Comparison of ENCODE assay signal across 10 cellular contexts in genomic region chr6:158771399-158772158, GRCh38. TPM values are rescaled to one million over a fixed set of nuclear protein-coding genes. Genes with fewer than 3 reads are reported as not detected.
A peak's percentile ranks its signal among the peaks of the same experiment; 100 is the strongest.
DNase-seq lines count a peak whose midpoint lies in the region; ATAC-seq and TF ChIP-seq lines count a peak whose summit lies in the region.
"Had no signal": no experiment of that assay in that cellular context is flagged by ENCODE, and none has a peak within 500 bp of the region (broad histone marks: within the 10 kb centered on the region; RNA-seq: fewer than 3 reads in every experiment).

No MANE protein-coding gene starts in this region.

- peaks cover 43% of the 10 kb centered on the region for H3K4me1 Mint-ChIP-seq in activated naive CD4-positive, alpha-beta T cell treated with anti-CD3 and anti-CD28 coated beads, Interleukin-2, amount 10 ng/mL, durations not matched to agents 7 days and 5 days
- peaks cover 48% of the 10 kb centered on the region for H3K4me1 Mint-ChIP-seq in activated CD8-positive, alpha-beta T cell treated with anti-CD3 and anti-CD28 coated beads for 36 hours (ENCODE audit: low read depth)
- peaks cover 58% of the 10 kb centered on the region for H3K4me1 Mint-ChIP-seq in stimulated activated naive CD8-positive, alpha-beta T cell treated with anti-CD3 and anti-CD28 coated beads, Interleukin-15, amount 100 ng/mL, for 72 hours

- no peak for DNase-seq in activated naive CD4-positive, alpha-beta T cell treated with anti-CD3 and anti-CD28 coated beads, Interleukin-2, amount 10 ng/mL, durations not matched to agents 7 days and 5 days
- DNase-seq in activated naive CD4-positive, alpha-beta T cell treated with anti-CD3 and anti-CD28 coated beads, Interleukin-2, amount 50 U/mL, for 16 hours = no peak
- no peak for DNase-seq in activated CD8-positive, alpha-beta T cell treated with anti-CD3 and anti-CD28 coated beads for 36 hours
- DNase-seq in right cardiac atrium (no peak), SK-N-DZ (ENCODE audit: low spot score) (no peak), NCI-H69 (lab: John Stamatoyannopoulos, UW) (no peak)
- DNase-seq in stimulated activated naive CD8-positive, alpha-beta T cell treated with anti-CD3 and anti-CD28 coated beads, Interleukin-15, amount 100 ng/mL, for 72 hours = no peak
- DNase-seq: AML-193, SHP77 had no signal

- peak overlapping the region; percentile 47 for H3K27ac ChIP-seq in right cardiac atrium (ENCODE audit: low read length)

- no peak overlapping the region for H3K4me3 ChIP-seq in right cardiac atrium (ENCODE audit: low read length)

- 89% methylated on average over 16 of the region's 16 CpGs for WGBS in right cardiac atrium

- H3K27me3 ChIP-seq in right cardiac atrium (ENCODE audit: control insufficient read depth, insufficient read depth) = no peaks in the 10 kb centered on the region

- no peak overlapping the region for H3K4me3 Mint-ChIP-seq in activated naive CD4-positive, alpha-beta T cell treated with anti-CD3 and anti-CD28 coated beads, Interleukin-2, amount 10 ng/mL, durations not matched to agents 7 days and 5 days
- H3K4me3 Mint-ChIP-seq in activated CD8-positive, alpha-beta T cell treated with anti-CD3 and anti-CD28 coated beads for 36 hours = no peak overlapping the region
- H3K4me3 Mint-ChIP-seq in stimulated activated naive CD8-positive, alpha-beta T cell treated with anti-CD3 and anti-CD28 coated beads, Interleukin-15, amount 100 ng/mL, for 72 hours = peak overlapping the region in 1 of 2 donors; percentile 40

- H3K4me1 ChIP-seq in right cardiac atrium (ENCODE audit: control insufficient read depth, insufficient read depth, low read length) = peaks cover 6% of the 10 kb centered on the region

- no peaks in the 10 kb centered on the region for H3K9me3 Mint-ChIP-seq in activated naive CD4-positive, alpha-beta T cell treated with anti-CD3 and anti-CD28 coated beads, Interleukin-2, amount 10 ng/mL, durations not matched to agents 7 days and 5 days
- no peaks in the 10 kb centered on the region for H3K9me3 Mint-ChIP-seq in activated CD8-positive, alpha-beta T cell treated with anti-CD3 and anti-CD28 coated beads for 36 hours
- H3K9me3 Mint-ChIP-seq in stimulated activated naive CD8-positive, alpha-beta T cell treated with anti-CD3 and anti-CD28 coated beads, Interleukin-15, amount 100 ng/mL, for 72 hours = no peaks in the 10 kb centered on the region

- CTCF ChIA-PET in activated naive CD4-positive, alpha-beta T cell treated with anti-CD3 and anti-CD28 coated beads, Interleukin-2, amount 10 ng/mL, durations not matched to agents 7 days and 5 days (lab: Charles Lee) = interaction anchor here (0.6 to 1.8 kb wide), 6 partner anchors 11 to 200 kb away, joined by 3 to 5 read pairs (median 4); no protein-coding TSS in a partner anchor
- CTCF ChIA-PET in activated CD8-positive, alpha-beta T cell treated with anti-CD3 and anti-CD28 coated beads for 36 hours (lab: Charles Lee) = interaction anchor here (0.7 to 2.2 kb wide), 6 partner anchors 8 to 363 kb away, joined by 3 to 7 read pairs (median 4); no protein-coding TSS in a partner anchor

- H3K27ac Mint-ChIP-seq in activated naive CD4-positive, alpha-beta T cell treated with anti-CD3 and anti-CD28 coated beads, Interleukin-2, amount 10 ng/mL, durations not matched to agents 7 days and 5 days = peak overlapping the region; percentile 81
- peak overlapping the region; percentile 81 for H3K27ac Mint-ChIP-seq in activated CD8-positive, alpha-beta T cell treated with anti-CD3 and anti-CD28 coated beads for 36 hours
- peak overlapping the region; percentile 60 to 81 for H3K27ac Mint-ChIP-seq in stimulated activated naive CD8-positive, alpha-beta T cell treated with anti-CD3 and anti-CD28 coated beads, Interleukin-15, amount 100 ng/mL, for 72 hours

- ATAC-seq in activated CD8-positive, alpha-beta T cell treated with anti-CD3 and anti-CD28 coated beads for 36 hours = peak; percentile 6
- no peak for ATAC-seq in right cardiac atrium
- no peak for ATAC-seq in stimulated activated naive CD8-positive, alpha-beta T cell treated with anti-CD3 and anti-CD28 coated beads, Interleukin-15, amount 100 ng/mL, for 72 hours
- no peak for ATAC-seq in HG03095 (IDR thresholded peaks at IDR 0.05; ENCODE audit: unreplicated experiment)

- intact Hi-C loops in activated CD8-positive, alpha-beta T cell treated with anti-CD3 and anti-CD28 coated beads for 36 hours (cut with micrococcal nuclease) = no loop called here
- intact Hi-C loops in right cardiac atrium (cut with DNase I) = no loop called here

- no peaks in the 10 kb centered on the region for H3K9me3 ChIP-seq in right cardiac atrium (ENCODE audit: control insufficient read depth, low read length)

- TF ChIP-seq CTCF in activated CD8-positive, alpha-beta T cell treated with anti-CD3 and anti-CD28 coated beads for 36 hours (IDR thresholded peaks at IDR 0.05) = no peak

- POLR2A ChIA-PET in activated CD8-positive, alpha-beta T cell treated with anti-CD3 and anti-CD28 coated beads for 36 hours (lab: Charles Lee) = interaction anchor here (1.1 to 3.6 kb wide), 4 partner anchors 9 to 35 kb away, joined by 3 to 10 read pairs (median 4); no protein-coding TSS in a partner anchor

- H3K27me3 Mint-ChIP-seq in activated naive CD4-positive, alpha-beta T cell treated with anti-CD3 and anti-CD28 coated beads, Interleukin-2, amount 10 ng/mL, durations not matched to agents 7 days and 5 days = no peaks in the 10 kb centered on the region
- H3K27me3 Mint-ChIP-seq in activated CD8-positive, alpha-beta T cell treated with anti-CD3 and anti-CD28 coated beads for 36 hours = no peaks in the 10 kb centered on the region
- no peaks in the 10 kb centered on the region for H3K27me3 Mint-ChIP-seq in stimulated activated naive CD8-positive, alpha-beta T cell treated with anti-CD3 and anti-CD28 coated beads, Interleukin-15, amount 100 ng/mL, for 72 hours

- peaks cover 81% of the 10 kb centered on the region for H3K36me3 Mint-ChIP-seq in activated naive CD4-positive, alpha-beta T cell treated with anti-CD3 and anti-CD28 coated beads, Interleukin-2, amount 10 ng/mL, durations not matched to agents 7 days and 5 days
- peaks cover 82% of the 10 kb centered on the region for H3K36me3 Mint-ChIP-seq in activated CD8-positive, alpha-beta T cell treated with anti-CD3 and anti-CD28 coated beads for 36 hours (ENCODE audit: low read depth)

RNA-seq across cellular contexts. Expression of gene EZR, which starts 47.6 kb away (rescaled TPM):
- 100 to 1,000 TPM; 199 to 206 TPM for total RNA-seq in activated CD8-positive, alpha-beta T cell treated with anti-CD3 and anti-CD28 coated beads for 36 hours
- 100 to 1,000 TPM; 192 to 261 (median 244) TPM for total RNA-seq in right cardiac atrium
- 178 TPM for polyA plus RNA-seq in right cardiac atrium
- 46.2 and 51.6 TPM in 2 replicates for polyA plus RNA-seq in SK-N-DZ (2014; cell fraction: cytosol; rRNA removed)
- polyA plus RNA-seq in SK-N-DZ (2014; cell fraction: nucleus; rRNA removed) = 31.1 and 33.2 TPM in 2 replicates
